ENCODE assay signal across 19 cellular contexts in the genomic region with DNA sequence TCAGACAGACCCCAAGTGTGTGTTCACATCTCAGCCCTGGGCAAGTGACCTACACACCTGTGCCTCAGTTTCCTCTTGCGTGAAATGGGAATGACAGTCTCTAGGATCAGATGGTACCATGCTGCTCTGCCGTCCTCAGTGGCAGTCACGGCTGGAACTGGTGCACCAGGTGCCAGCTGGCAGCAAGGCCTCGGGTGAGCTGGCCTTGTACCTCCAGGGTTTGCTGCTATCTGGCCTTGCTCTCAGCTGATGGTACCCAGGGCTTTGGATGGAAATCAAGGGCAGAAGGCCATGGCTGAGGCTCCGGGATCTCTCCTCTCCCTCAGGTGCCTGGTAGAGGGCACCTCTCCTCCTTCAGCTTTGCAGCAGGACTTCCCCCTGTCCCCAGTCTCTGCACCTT.
"Had no signal": no experiment of that assay in that cellular context is flagged by ENCODE, and none has a peak within 500 bp of the region (broad histone marks: within the 10 kb centered on the region; RNA-seq: fewer than 3 reads in every experiment).

No MANE protein-coding gene starts in this region.

- H3K4me3 ChIP-seq: SJCRH30 had no signal

- H3K27ac ChIP-seq: SJCRH30 had no signal

- H3K9me3 ChIP-seq: SJCRH30 had no signal

- DNase-seq: KBM-7, MV-4-11, NCI-H1048, NCI-H1105, NCI-H1417, NCI-H1436 treated with DMSO at 0.1 percent for 48 hours, NCI-H1694, NCI-H187 treated with DMSO at 0.1 percent for 48 hours, NCI-H2029 treated with DMSO at 0.1 percent for 48 hours, NCI-H2171 treated with DMSO at 0.1 percent for 48 hours, NCI-H345, NCI-H446 treated with DMSO at 0.1 percent for 48 hours, NCI-H524, NCI-H69, NCI-H774, RPMI8226, SHP77 treated with DMSO at 0.1 percent for 48 hours, SJCRH30 had no signal

- H3K27me3 ChIP-seq: SJCRH30 had no signal

- ATAC-seq: SK-N-SH treated with all-trans-retinoic acid at 6 μM for 48 hours had no signal
